ENCODE assay signal across 8 cellular contexts in genomic region chr11:75445315-75445953, GRCh38. TPM values are rescaled to one million over a fixed set of nuclear protein-coding genes. Genes with fewer than 3 reads are reported as not detected.
DNase-seq lines count a peak whose midpoint lies in the region; ATAC-seq, FAIRE-seq and TF ChIP-seq lines count a peak whose summit lies in the region.

No MANE protein-coding gene starts in this region.

- H3K4me1 Mint-ChIP-seq in activated T-helper 17 cell treated with anti-CD3 and anti-CD28 coated beads, Interleukin-2, amount 50 U/mL, for 72 hours: no peaks in the 10 kb centered on the region

- ATAC-seq in activated T-helper 17 cell treated with anti-CD3 and anti-CD28 coated beads, Interleukin-2, amount 50 U/mL, for 72 hours (replicated peaks): peak; percentile 86
- peak; percentile 42 for ATAC-seq in foreskin keratinocyte
- peak; percentile 70 to 84 for ATAC-seq in upper lobe of left lung (ENCODE audit: low FRiP score in 2 of 2)

- no peak for TF ChIP-seq EP300 in ovary (IDR thresholded peaks at IDR 0.05)
- TF ChIP-seq EP300 in upper lobe of left lung (IDR thresholded peaks at IDR 0.05): no peak

- FAIRE-seq in RCC 7860 (lab: Jason Lieb, UNC): no peak

- intact Hi-C loops in ovary (cut with DNase I): loop anchor here in 1 of 4 donors (1.0 kb wide), 1 partner anchor 87 kb away; no protein-coding TSS in a partner anchor

- H3K36me3 Mint-ChIP-seq in activated T-helper 17 cell treated with anti-CD3 and anti-CD28 coated beads, Interleukin-2, amount 50 U/mL, for 72 hours (ENCODE audit: low read depth): no peaks in the 10 kb centered on the region

- DNase-seq in CMK (ENCODE audit: low read depth) (peak; percentile 41), H4 (ENCODE audit: low spot score) (peak; percentile 53), RCC 7860 (ENCODE audit: low spot score) (peak; percentile 20), foreskin keratinocyte (peak in 1 of 2 donors; percentile 19), ovary (peak; percentile 60 to 84 (median 81)), upper lobe of left lung (peak in 1 of 2 donors; percentile 62), SIG-M5 treated with dmso at 0.1 percent for 504 hours (lab: John Stamatoyannopoulos, UW; ENCODE audit: unreplicated experiment) (no peak)

- H3K27ac ChIP-seq in foreskin keratinocyte (no peak overlapping the region), ovary (no peak overlapping the region), upper lobe of left lung (no peak overlapping the region)

- H3K27ac Mint-ChIP-seq in activated T-helper 17 cell treated with anti-CD3 and anti-CD28 coated beads, Interleukin-2, amount 50 U/mL, for 72 hours: no peak overlapping the region

- no peak for TF ChIP-seq POLR2A in ovary (IDR thresholded peaks at IDR 0.05)
- TF ChIP-seq POLR2A in upper lobe of left lung (IDR thresholded peaks at IDR 0.05): no peak

- H3K27me3 ChIP-seq in foreskin keratinocyte (peaks cover 34% of the 10 kb centered on the region), ovary (no peaks in the 10 kb centered on the region), upper lobe of left lung (no peaks in the 10 kb centered on the region)

- WGBS in ovary, 3 donors: 8 to 10% (median 9%) methylated on average over 6 of the region's 6 CpGs
- WGBS in upper lobe of left lung, 2 donors: 13 to 14% methylated on average over 5 to 6 of the region's 6 CpGs

- H3K4me3 Mint-ChIP-seq in activated T-helper 17 cell treated with anti-CD3 and anti-CD28 coated beads, Interleukin-2, amount 50 U/mL, for 72 hours: no peak overlapping the region

- no peaks in the 10 kb centered on the region for H3K9me3 Mint-ChIP-seq in activated T-helper 17 cell treated with anti-CD3 and anti-CD28 coated beads, Interleukin-2, amount 50 U/mL, for 72 hours

- no peaks in the 10 kb centered on the region for H3K4me1 ChIP-seq in foreskin keratinocyte
- H3K4me1 ChIP-seq in ovary (ENCODE audit: insufficient read depth): no peaks in the 10 kb centered on the region
- peaks cover 0 to 6% (median 2%) of the 10 kb centered on the region in 4 donors for H3K4me1 ChIP-seq in upper lobe of left lung

- H3K9me3 ChIP-seq in ovary: no peaks in the 10 kb centered on the region
- no peaks in the 10 kb centered on the region for H3K9me3 ChIP-seq in upper lobe of left lung

- H3K36me3 ChIP-seq in ovary (no peaks in the 10 kb centered on the region), upper lobe of left lung (no peaks in the 10 kb centered on the region)

- no peaks in the 10 kb centered on the region for H3K27me3 Mint-ChIP-seq in activated T-helper 17 cell treated with anti-CD3 and anti-CD28 coated beads, Interleukin-2, amount 50 U/mL, for 72 hours

- H3K4me3 ChIP-seq in ovary (no peak overlapping the region), upper lobe of left lung (no peak overlapping the region)

- peak; percentile 92 for TF ChIP-seq CTCF in foreskin keratinocyte (conservative IDR thresholded peaks at IDR 0.05)
- peak; percentile 84 to 97 (median 93) for TF ChIP-seq CTCF in ovary (IDR thresholded peaks at IDR 0.05)
- peak; percentile 84 to 99 (median 96) for TF ChIP-seq CTCF in upper lobe of left lung (IDR thresholded peaks at IDR 0.05)

RNA-seq across cellular contexts. Expression of gene KLHL35, which starts 12.4 kb away (rescaled TPM):
- not detected in 2 replicates for total RNA-seq in H4 (2014; rRNA removed; shearing (Covaris generic))
- total RNA-seq in activated T-helper 17 cell treated with anti-CD3 and anti-CD28 coated beads, Interleukin-2, amount 50 U/mL, for 72 hours: 1 to 10 TPM in 1 of 2 donors, under 1 TPM in 1; 0.50 to 1.2 TPM
- total RNA-seq in foreskin keratinocyte: 0.25 and 0.95 TPM in 2 replicates
- polyA plus RNA-seq in foreskin keratinocyte: 0.23 and 1.2 TPM in 2 replicates
- total RNA-seq in ovary: 1 to 10 TPM in 1 of 7 donors, under 1 TPM in 4, not detected in 2; 0.13 to 1.1 (median 0.34) TPM
- under 1 TPM; 0.07 to 0.35 TPM for polyA plus RNA-seq in ovary
- total RNA-seq in upper lobe of left lung: 1 to 10 TPM; 3.5 to 7.3 (median 4.3) TPM

RNA-seq across cellular contexts. Expression of gene RPS3, which starts 46.1 kb away (rescaled TPM):
- total RNA-seq in H4 (2014; rRNA removed; shearing (Covaris generic)): 2,042 and 2,419 TPM in 2 replicates
- 1,000 to 10,000 TPM; 4,623 to 5,372 TPM for total RNA-seq in activated T-helper 17 cell treated with anti-CD3 and anti-CD28 coated beads, Interleukin-2, amount 50 U/mL, for 72 hours
- total RNA-seq in foreskin keratinocyte (2,535 and 3,000 TPM in 2 replicates), ovary (1,000 to 10,000 TPM; 4,127 to 7,276 (median 5,342) TPM), upper lobe of left lung (1,000 to 10,000 TPM in 4 of 6 donors, 100 to 1,000 TPM in 2; 474 to 2,141 (median 1,268) TPM)
- polyA plus RNA-seq in foreskin keratinocyte (4,692 and 4,741 TPM in 2 replicates), ovary (1,000 to 10,000 TPM; 3,268 to 7,073 TPM)
